ENCODE assay signal across 1 cellular context in the genomic region with DNA sequence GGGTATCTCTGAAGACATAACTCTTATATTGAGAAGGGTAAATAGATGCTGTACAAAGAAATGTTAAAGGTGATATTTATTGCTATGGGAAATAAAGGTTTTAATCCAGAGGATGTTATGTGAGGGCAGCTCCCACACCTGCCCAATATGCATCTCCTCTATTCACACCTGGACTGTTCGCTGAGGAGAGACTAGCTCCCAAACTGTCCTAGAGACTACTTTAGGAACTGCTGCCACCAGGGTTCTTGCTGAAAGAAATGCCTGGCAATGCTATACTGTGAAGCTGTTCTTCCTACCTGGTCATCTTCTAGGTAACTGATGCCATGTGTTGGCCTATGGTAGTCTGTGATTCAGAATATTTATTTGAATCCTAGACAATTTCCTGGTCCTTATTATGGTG.
TF ChIP-seq lines count a peak whose summit lies in the region.

No MANE protein-coding gene starts in this region.

TF ChIP-seq in GM23338, 12 proteins besides CTCF, POLR2A, EP300 and RAD21 (continued from another document):
- TF ChIP-seq, protein P1, sequence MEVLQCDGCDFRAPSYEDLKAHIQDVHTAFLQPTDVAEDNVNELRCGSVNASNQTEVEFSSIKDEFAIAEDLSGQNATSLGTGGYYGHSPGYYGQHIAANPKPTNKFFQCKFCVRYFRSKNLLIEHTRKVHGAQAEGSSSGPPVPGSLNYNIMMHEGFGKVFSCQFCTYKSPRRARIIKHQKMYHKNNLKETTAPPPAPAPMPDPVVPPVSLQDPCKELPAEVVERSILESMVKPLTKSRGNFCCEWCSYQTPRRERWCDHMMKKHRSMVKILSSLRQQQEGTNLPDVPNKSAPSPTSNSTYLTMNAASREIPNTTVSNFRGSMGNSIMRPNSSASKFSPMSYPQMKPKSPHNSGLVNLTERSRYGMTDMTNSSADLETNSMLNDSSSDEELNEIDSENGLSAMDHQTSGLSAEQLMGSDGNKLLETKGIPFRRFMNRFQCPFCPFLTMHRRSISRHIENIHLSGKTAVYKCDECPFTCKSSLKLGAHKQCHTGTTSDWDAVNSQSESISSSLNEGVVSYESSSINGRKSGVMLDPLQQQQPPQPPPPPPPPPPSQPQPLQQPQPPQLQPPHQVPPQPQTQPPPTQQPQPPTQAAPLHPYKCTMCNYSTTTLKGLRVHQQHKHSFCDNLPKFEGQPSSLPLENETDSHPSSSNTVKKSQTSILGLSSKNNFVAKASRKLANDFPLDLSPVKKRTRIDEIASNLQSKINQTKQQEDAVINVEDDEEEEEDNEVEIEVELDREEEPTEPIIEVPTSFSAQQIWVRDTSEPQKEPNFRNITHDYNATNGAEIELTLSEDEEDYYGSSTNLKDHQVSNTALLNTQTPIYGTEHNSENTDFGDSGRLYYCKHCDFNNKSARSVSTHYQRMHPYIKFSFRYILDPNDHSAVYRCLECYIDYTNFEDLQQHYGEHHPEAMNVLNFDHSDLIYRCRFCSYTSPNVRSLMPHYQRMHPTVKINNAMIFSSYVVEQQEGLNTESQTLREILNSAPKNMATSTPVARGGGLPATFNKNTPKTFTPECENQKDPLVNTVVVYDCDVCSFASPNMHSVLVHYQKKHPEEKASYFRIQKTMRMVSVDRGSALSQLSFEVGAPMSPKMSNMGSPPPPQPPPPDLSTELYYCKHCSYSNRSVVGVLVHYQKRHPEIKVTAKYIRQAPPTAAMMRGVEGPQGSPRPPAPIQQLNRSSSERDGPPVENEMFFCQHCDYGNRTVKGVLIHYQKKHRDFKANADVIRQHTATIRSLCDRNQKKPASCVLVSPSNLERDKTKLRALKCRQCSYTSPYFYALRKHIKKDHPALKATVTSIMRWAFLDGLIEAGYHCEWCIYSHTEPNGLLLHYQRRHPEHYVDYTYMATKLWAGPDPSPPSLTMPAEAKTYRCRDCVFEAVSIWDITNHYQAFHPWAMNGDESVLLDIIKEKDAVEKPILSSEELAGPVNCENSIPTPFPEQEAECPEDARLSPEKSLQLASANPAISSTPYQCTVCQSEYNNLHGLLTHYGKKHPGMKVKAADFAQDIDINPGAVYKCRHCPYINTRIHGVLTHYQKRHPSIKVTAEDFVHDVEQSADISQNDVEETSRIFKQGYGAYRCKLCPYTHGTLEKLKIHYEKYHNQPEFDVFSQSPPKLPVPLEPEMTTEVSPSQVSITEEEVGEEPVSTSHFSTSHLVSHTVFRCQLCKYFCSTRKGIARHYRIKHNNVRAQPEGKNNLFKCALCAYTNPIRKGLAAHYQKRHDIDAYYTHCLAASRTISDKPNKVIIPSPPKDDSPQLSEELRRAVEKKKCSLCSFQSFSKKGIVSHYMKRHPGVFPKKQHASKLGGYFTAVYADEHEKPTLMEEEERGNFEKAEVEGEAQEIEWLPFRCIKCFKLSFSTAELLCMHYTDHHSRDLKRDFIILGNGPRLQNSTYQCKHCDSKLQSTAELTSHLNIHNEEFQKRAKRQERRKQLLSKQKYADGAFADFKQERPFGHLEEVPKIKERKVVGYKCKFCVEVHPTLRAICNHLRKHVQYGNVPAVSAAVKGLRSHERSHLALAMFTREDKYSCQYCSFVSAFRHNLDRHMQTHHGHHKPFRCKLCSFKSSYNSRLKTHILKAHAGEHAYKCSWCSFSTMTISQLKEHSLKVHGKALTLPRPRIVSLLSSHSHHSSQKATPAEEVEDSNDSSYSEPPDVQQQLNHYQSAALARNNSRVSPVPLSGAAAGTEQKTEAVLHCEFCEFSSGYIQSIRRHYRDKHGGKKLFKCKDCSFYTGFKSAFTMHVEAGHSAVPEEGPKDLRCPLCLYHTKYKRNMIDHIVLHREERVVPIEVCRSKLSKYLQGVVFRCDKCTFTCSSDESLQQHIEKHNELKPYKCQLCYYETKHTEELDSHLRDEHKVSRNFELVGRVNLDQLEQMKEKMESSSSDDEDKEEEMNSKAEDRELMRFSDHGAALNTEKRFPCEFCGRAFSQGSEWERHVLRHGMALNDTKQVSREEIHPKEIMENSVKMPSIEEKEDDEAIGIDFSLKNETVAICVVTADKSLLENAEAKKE (CRISPR knock-in tag; IDR thresholded peaks at IDR 0.05): no peak
- no peak for TF ChIP-seq NANOG (IDR thresholded peaks at IDR 0.05; ENCODE audit: borderline replicate concordance)
TF ChIP-seq in GM23338: peak in this region for 0.
